Comparison of ENCODE assay signal across 26 cellular contexts in the genomic region with DNA sequence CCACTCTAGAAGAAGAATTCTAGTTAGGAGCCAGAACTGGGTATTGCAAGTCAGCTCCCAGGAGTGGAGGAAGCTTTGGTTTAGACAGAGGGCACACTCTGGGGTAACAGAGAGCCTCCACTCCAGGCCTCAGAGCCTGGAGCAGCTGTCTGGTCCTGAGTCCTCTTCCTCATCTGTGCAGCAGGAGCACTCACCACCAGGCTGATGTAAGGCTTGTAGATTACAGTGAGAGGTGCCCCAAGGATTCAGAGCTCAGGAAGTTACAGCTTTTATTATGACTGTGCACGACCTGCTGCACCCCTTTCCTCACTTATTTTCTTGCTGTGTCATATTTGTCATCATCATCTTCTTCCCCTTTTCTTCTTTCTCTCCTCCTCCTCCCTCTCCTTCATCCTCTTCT.
DNase-seq lines count a peak whose midpoint lies in the region; ATAC-seq and TF ChIP-seq lines count a peak whose summit lies in the region.
"Had no signal": no experiment of that assay in that cellular context is flagged by ENCODE, and none has a peak within 500 bp of the region (broad histone marks: within the 10 kb centered on the region; RNA-seq: fewer than 3 reads in every experiment).

No MANE protein-coding gene starts in this region.

- H3K27me3 Mint-ChIP-seq in natural killer cell treated with Interleukin-12 subunit alpha and Interleukin-12 subunit beta and Interleukin-15 and Interleukin-18, amount 100 ng/mL, for 72 hours: peaks cover 16 to 34% of the 10 kb centered on the region in 2 donors
- H3K27me3 Mint-ChIP-seq in natural killer cell (ENCODE audit: low read depth in 2 of 2): peaks cover 10 to 15% of the 10 kb centered on the region in 2 donors

- H3K4me3 Mint-ChIP-seq in natural killer cell treated with Interleukin-12 subunit alpha and Interleukin-12 subunit beta and Interleukin-15 and Interleukin-18, amount 100 ng/mL, for 72 hours: no peak overlapping the region
- H3K4me3 Mint-ChIP-seq in natural killer cell: no peak overlapping the region
- H3K4me3 Mint-ChIP-seq: CD4-positive, alpha-beta memory T cell; HFFc6 had no signal

- peak; percentile 24 to 64 for ATAC-seq in natural killer cell treated with Interleukin-12 subunit alpha and Interleukin-12 subunit beta and Interleukin-15 and Interleukin-18, amount 100 ng/mL, for 72 hours
- ATAC-seq in natural killer cell: no peak
- no peak for ATAC-seq in GM18519 (IDR thresholded peaks at IDR 0.05; ENCODE audit: low FRiP score, unreplicated experiment)
- ATAC-seq: GM12878 had no signal

- no peak for TF ChIP-seq CTCF in natural killer cell (IDR thresholded peaks at IDR 0.05)

- no peaks in the 10 kb centered on the region for H3K36me3 Mint-ChIP-seq in natural killer cell treated with Interleukin-12 subunit alpha and Interleukin-12 subunit beta and Interleukin-15 and Interleukin-18, amount 100 ng/mL, for 72 hours
- no peaks in the 10 kb centered on the region for H3K36me3 Mint-ChIP-seq in natural killer cell
- H3K36me3 Mint-ChIP-seq: CD4-positive, alpha-beta memory T cell had no signal

- intact Hi-C loops in natural killer cell (cut with micrococcal nuclease): no loop called here

- no peaks in the 10 kb centered on the region for H3K9me3 Mint-ChIP-seq in natural killer cell treated with Interleukin-12 subunit alpha and Interleukin-12 subunit beta and Interleukin-15 and Interleukin-18, amount 100 ng/mL, for 72 hours
- no peaks in the 10 kb centered on the region for H3K9me3 Mint-ChIP-seq in natural killer cell
- H3K9me3 Mint-ChIP-seq: HFFc6 had no signal

- no peak for DNase-seq in natural killer cell treated with Interleukin-12 subunit alpha and Interleukin-12 subunit beta and Interleukin-15 and Interleukin-18, amount 100 ng/mL, for 72 hours (ENCODE audit: low spot score)
- DNase-seq in natural killer cell (no peak), NOMO-1 (lab: John Stamatoyannopoulos, UW; ENCODE audit: unreplicated experiment in 2 of 2) (peak; percentile 37 to 71), SKM-1 treated with dmso at 0.1 percent for 144 hours (lab: John Stamatoyannopoulos, UW; ENCODE audit: unreplicated experiment) (peak; percentile 67), NCI-H2196 treated with DMSO at 0.1 percent for 48 hours (lab: John Stamatoyannopoulos, UW; ENCODE audit: unreplicated experiment) (no peak), AG20443 (ENCODE audit: low spot score) (no peak)
- no peak for DNase-seq in stimulated activated CD4-positive, alpha-beta T cell treated with anti-CD3 and anti-CD28 coated beads, Interleukin-4, amount 100 ng/mL, for 4 hours
- DNase-seq: AML-193; C1 segment of cervical spinal cord; CD4-positive, alpha-beta memory T cell; COR-L47; GDM1; GOT3; HFFc6; KBM-7; NCI-H1092 treated with DMSO at 0.1 percent for 48 hours; NCI-H1436; NCI-H187; NCI-H2081 treated with DMSO at 0.1 percent for 48 hours; NCI-H2171 treated with DMSO at 0.1 percent for 48 hours; NCI-H524; NCI-H774; NK-92 treated with Interleukin-12 subunit alpha and Interleukin-12 subunit beta, amount 100 ng/mL, for 24 hours; SIG-M5 had no signal

- H3K4me1 Mint-ChIP-seq in natural killer cell treated with Interleukin-12 subunit alpha and Interleukin-12 subunit beta and Interleukin-15 and Interleukin-18, amount 100 ng/mL, for 72 hours (ENCODE audit: low read depth in 2 of 2): no peaks in the 10 kb centered on the region
- no peaks in the 10 kb centered on the region for H3K4me1 Mint-ChIP-seq in natural killer cell
- H3K4me1 Mint-ChIP-seq: CD4-positive, alpha-beta memory T cell had no signal

- H3K27ac Mint-ChIP-seq in natural killer cell treated with Interleukin-12 subunit alpha and Interleukin-12 subunit beta and Interleukin-15 and Interleukin-18, amount 100 ng/mL, for 72 hours: no peak overlapping the region
- H3K27ac Mint-ChIP-seq in natural killer cell: no peak overlapping the region
- H3K27ac Mint-ChIP-seq: CD4-positive, alpha-beta memory T cell; HFFc6 had no signal

Comparison
In these comparisons a context has a peak if more than half of its experiments do, and no peak if none do; other contexts are left out.
1. ATAC-seq: peak in natural killer cell treated with Interleukin-12 subunit alpha and Interleukin-12 subunit beta and Interleukin-15 and Interleukin-18, amount 100 ng/mL, for 72 hours (2 of 2); none in natural killer cell (0 of 3) and GM18519 (single experiment).
2. DNase-seq: peak in NOMO-1 (2 of 2) and SKM-1 treated with dmso at 0.1 percent for 144 hours (single experiment); none in natural killer cell treated with Interleukin-12 subunit alpha and Interleukin-12 subunit beta and Interleukin-15 and Interleukin-18, amount 100 ng/mL, for 72 hours (single experiment), natural killer cell (single experiment), NCI-H2196 treated with DMSO at 0.1 percent for 48 hours (single experiment), AG20443 (single experiment) and stimulated activated CD4-positive, alpha-beta T cell treated with anti-CD3 and anti-CD28 coated beads, Interleukin-4, amount 100 ng/mL, for 4 hours (0 of 2).